Comparison of ENCODE assay signal across 8 cellular contexts in the genomic region with DNA sequence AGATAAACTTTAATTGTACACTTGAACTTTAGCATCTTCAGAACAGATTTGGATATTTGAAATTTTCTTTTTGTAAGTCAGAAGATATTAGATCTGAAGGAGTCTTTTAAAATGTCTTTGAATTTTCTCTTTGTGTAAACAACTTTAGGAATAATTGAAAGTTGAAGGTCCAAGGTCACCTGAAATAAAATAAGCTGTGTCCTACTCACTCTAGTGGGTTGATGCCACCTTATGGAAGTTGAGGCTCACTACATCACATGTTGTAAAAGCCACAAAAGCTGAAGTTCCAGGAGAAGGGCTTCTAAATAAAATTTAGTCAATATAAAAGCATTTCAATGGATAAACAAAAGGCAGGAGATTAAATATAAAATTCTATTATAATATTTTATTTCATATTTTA.
DNase-seq lines count a peak whose midpoint lies in the region; ATAC-seq and TF ChIP-seq lines count a peak whose summit lies in the region.

No MANE protein-coding gene starts in this region.

- TF ChIP-seq CTCF in IMR-90 (conservative IDR thresholded peaks at IDR 0.05; ENCODE audit: low read depth, low read length): peak; percentile 36
- peak; percentile 43; the same call in 1 of the 2 replicates for TF ChIP-seq CTCF in WERI-Rb-1 (IDR thresholded peaks at IDR 0.05; ENCODE audit: low read depth, low read length)

- H2AK9ac ChIP-seq in IMR-90 (replicated peaks; ENCODE audit: low read depth, low read length, poor library complexity): no peak overlapping the region

- H3K36me3 ChIP-seq in IMR-90 (ENCODE audit: control insufficient read depth, insufficient read depth, low read length) (no peaks in the 10 kb centered on the region), WERI-Rb-1 (no peaks in the 10 kb centered on the region)

- H3K9me3 ChIP-seq in IMR-90 (ENCODE audit: control insufficient read depth, insufficient read depth, low read length): no peaks in the 10 kb centered on the region
- no peaks in the 10 kb centered on the region for H3K9me3 ChIP-seq in WERI-Rb-1 (ENCODE audit: severe bottlenecking)

- H3K27me3 ChIP-seq in IMR-90 (ENCODE audit: control insufficient read depth, insufficient read depth, low read length) (no peaks in the 10 kb centered on the region), WERI-Rb-1 (ENCODE audit: insufficient read depth, low read depth, severe bottlenecking) (no peaks in the 10 kb centered on the region)

- BruUV-seq in IMR-90 (replicated peaks; lab: Mats Ljungman, UMichigan): no TSS peak

- no peak overlapping the region for H3K4me3 Mint-ChIP-seq in activated CD8-positive, alpha-beta memory T cell treated with anti-CD3 and anti-CD28 coated beads, Interleukin-2, amount 10 ng/mL, durations not matched to agents 7 days and 5 days
- H3K4me3 Mint-ChIP-seq in naive thymus-derived CD8-positive, alpha-beta T cell: no peak overlapping the region

- no peak for TF ChIP-seq POLR2A in IMR-90 (IDR thresholded peaks at IDR 0.05; ENCODE audit: low read depth, low read length)

- no peak overlapping the region for H2AK5ac ChIP-seq in IMR-90 (ENCODE audit: low read depth, low read length)

- no peak overlapping the region for H2BK15ac ChIP-seq in IMR-90 (ENCODE audit: low read depth, low read length)

- no peaks in the 10 kb centered on the region for H3K9me3 Mint-ChIP-seq in activated CD8-positive, alpha-beta memory T cell treated with anti-CD3 and anti-CD28 coated beads, Interleukin-2, amount 10 ng/mL, durations not matched to agents 7 days and 5 days (ENCODE audit: low read depth)
- H3K9me3 Mint-ChIP-seq in naive thymus-derived CD8-positive, alpha-beta T cell: peaks cover 0 to 2% (median 0%) of the 10 kb centered on the region in 9 donors

- no peaks in the 10 kb centered on the region for H3K27me3 Mint-ChIP-seq in activated CD8-positive, alpha-beta memory T cell treated with anti-CD3 and anti-CD28 coated beads, Interleukin-2, amount 10 ng/mL, durations not matched to agents 7 days and 5 days
- peaks cover 0 to 11% (median 7%) of the 10 kb centered on the region in 5 donors for H3K27me3 Mint-ChIP-seq in naive thymus-derived CD8-positive, alpha-beta T cell

- DNase-seq in Daoy (ENCODE audit: low read depth) (peak; percentile 15), IMR-90 (peak; percentile 17), WERI-Rb-1 (no peak), lung microvascular endothelial cell (ENCODE audit: low read depth in 2 of 2) (peak; percentile 23 to 40)
- no peak for DNase-seq in activated naive CD4-positive, alpha-beta T cell (lab: John Stamatoyannopoulos, UW)
- no peak for DNase-seq in activated CD8-positive, alpha-beta memory T cell treated with anti-CD3 and anti-CD28 coated beads, Interleukin-2, amount 10 ng/mL, durations not matched to agents 7 days and 5 days
- DNase-seq in naive thymus-derived CD8-positive, alpha-beta T cell: no peak

- peak; percentile 40; the same call in 1 of the 2 replicates for TF ChIP-seq RAD21 in IMR-90 (IDR thresholded peaks at IDR 0.05; ENCODE audit: low read length)

- no peak overlapping the region for H2AFZ ChIP-seq in IMR-90 (replicated peaks; ENCODE audit: low read length, poor library complexity)

- H4K5ac ChIP-seq in IMR-90 (ENCODE audit: low read depth, low read length): no peak overlapping the region

- POLR2A ChIA-PET in IMR-90 (lab: Charles Lee; ENCODE audit: unreplicated experiment): no interaction called here
- POLR2A ChIA-PET in naive thymus-derived CD8-positive, alpha-beta T cell (lab: Charles Lee): no interaction called here

- no peaks in the 10 kb centered on the region for H3K79me1 ChIP-seq in IMR-90 (ENCODE audit: low read depth in 1 of 2, low read length in 2 of 2)

- in situ Hi-C loops in IMR-90 (cut with MboI; ENCODE audit: low sequenced_read_pairs): no loop called here

- ATAC-seq in GM19455 (IDR thresholded peaks at IDR 0.05; ENCODE audit: unreplicated experiment) (peak; percentile 74), IMR-90 (ENCODE audit: low read depth) (no peak)
- ATAC-seq in activated CD8-positive, alpha-beta memory T cell treated with anti-CD3 and anti-CD28 coated beads, Interleukin-2, amount 10 ng/mL, durations not matched to agents 7 days and 5 days: no peak
- ATAC-seq in naive thymus-derived CD8-positive, alpha-beta T cell: no peak

- no peak overlapping the region for H3K14ac ChIP-seq in IMR-90 (replicated peaks; ENCODE audit: low read depth, low read length)

- no peak overlapping the region for H4K91ac ChIP-seq in IMR-90 (ENCODE audit: insufficient read depth, low read depth, low read length)

- H3K27ac Mint-ChIP-seq in activated CD8-positive, alpha-beta memory T cell treated with anti-CD3 and anti-CD28 coated beads, Interleukin-2, amount 10 ng/mL, durations not matched to agents 7 days and 5 days: no peak overlapping the region
- H3K27ac Mint-ChIP-seq in naive thymus-derived CD8-positive, alpha-beta T cell: no peak overlapping the region

- H3K36me3 Mint-ChIP-seq in activated CD8-positive, alpha-beta memory T cell treated with anti-CD3 and anti-CD28 coated beads, Interleukin-2, amount 10 ng/mL, durations not matched to agents 7 days and 5 days: no peaks in the 10 kb centered on the region
- H3K36me3 Mint-ChIP-seq in naive thymus-derived CD8-positive, alpha-beta T cell: no peaks in the 10 kb centered on the region

- H4K20me1 ChIP-seq in IMR-90 (ENCODE audit: insufficient read depth, low read length): no peaks in the 10 kb centered on the region

- H3K4me3 ChIP-seq in IMR-90 (ENCODE audit: insufficient read depth, low read depth, low read length) (no peak overlapping the region), WERI-Rb-1 (ENCODE audit: low read depth, low read length) (no peak overlapping the region)

- no peak overlapping the region for H4K8ac ChIP-seq in IMR-90 (ENCODE audit: low read depth in 2 of 2, low read length in 2 of 2)

- H3K4ac ChIP-seq in IMR-90 (ENCODE audit: low read depth, low read length): no peak overlapping the region

- H2BK5ac ChIP-seq in IMR-90 (ENCODE audit: low read depth, low read length, poor library complexity, severe bottlenecking): no peak overlapping the region

- intact Hi-C loops in IMR-90 (cut with micrococcal nuclease): no loop called here

- no peak overlapping the region for H3K4me2 ChIP-seq in IMR-90 (ENCODE audit: low read depth, low read length)

- H3K27ac ChIP-seq in IMR-90 (ENCODE audit: insufficient read depth, low read length): no peak overlapping the region
- no peak overlapping the region for H3K27ac ChIP-seq in WERI-Rb-1

- no peaks in the 10 kb centered on the region for H3K9me1 ChIP-seq in IMR-90 (ENCODE audit: insufficient read depth, low read length)

- H3K56ac ChIP-seq in IMR-90 (ENCODE audit: extremely low read depth, insufficient read depth, low read length): no peak overlapping the region

- no peak overlapping the region for H2BK120ac ChIP-seq in IMR-90 (ENCODE audit: low read depth, low read length)

- no peak overlapping the region for H2BK20ac ChIP-seq in IMR-90 (ENCODE audit: low read depth, low read length)

- H3K23ac ChIP-seq in IMR-90 (ENCODE audit: low read depth, low read length): no peak overlapping the region

- no peaks in the 10 kb centered on the region for H3K4me1 ChIP-seq in IMR-90 (ENCODE audit: control insufficient read depth, insufficient read depth, low read length)

- CTCF ChIA-PET in IMR-90 (lab: Yijun Ruan, JAX): interaction anchor here (0.7 kb wide), 1 partner anchor 1666 kb away, joined by 3 read pairs; no protein-coding TSS in a partner anchor
- CTCF ChIA-PET in activated CD8-positive, alpha-beta memory T cell treated with anti-CD3 and anti-CD28 coated beads, Interleukin-2, amount 10 ng/mL, durations not matched to agents 7 days and 5 days (lab: Charles Lee): interaction anchor here (0.6 kb wide), 1 partner anchor 121 kb away, joined by 3 read pairs; no protein-coding TSS in a partner anchor

- dilution Hi-C loops in IMR-90 (cut with HindIII; ENCODE audit: low sequenced_read_pairs, unreplicated experiment): no loop called here

- no peaks in the 10 kb centered on the region for H3K4me1 Mint-ChIP-seq in activated CD8-positive, alpha-beta memory T cell treated with anti-CD3 and anti-CD28 coated beads, Interleukin-2, amount 10 ng/mL, durations not matched to agents 7 days and 5 days
- H3K4me1 Mint-ChIP-seq in naive thymus-derived CD8-positive, alpha-beta T cell: no peaks in the 10 kb centered on the region

- no peak overlapping the region for H3K18ac ChIP-seq in IMR-90 (ENCODE audit: low read depth, low read length)

- no peak overlapping the region for H3K9ac ChIP-seq in IMR-90 (ENCODE audit: low read depth, low read length)

TF ChIP-seq in IMR-90, 13 proteins besides CTCF, POLR2A, EP300 and RAD21:
- TF ChIP-seq RCOR1 (IDR thresholded peaks at IDR 0.05; ENCODE audit: insufficient replicate concordance, low read length) (no peak), SMC3 (IDR thresholded peaks at IDR 0.05; ENCODE audit: low read depth, low read length) (peak; percentile 21; the same call in 1 of the 2 replicates)
TF ChIP-seq in IMR-90: peak in this region for 1.

Comparison
In these comparisons a context has a peak if more than half of its experiments do, and no peak if none do; other contexts are left out.
1. DNase-seq: peak in Daoy (single experiment), IMR-90 (single experiment) and lung microvascular endothelial cell (2 of 2); none in WERI-Rb-1 (single experiment), activated naive CD4-positive, alpha-beta T cell (0 of 4), activated CD8-positive, alpha-beta memory T cell treated with anti-CD3 and anti-CD28 coated beads, Interleukin-2, amount 10 ng/mL, durations not matched to agents 7 days and 5 days (single experiment) and naive thymus-derived CD8-positive, alpha-beta T cell (0 of 10).